1 cellular context compared by ENCODE assay signal in the genomic region with DNA sequence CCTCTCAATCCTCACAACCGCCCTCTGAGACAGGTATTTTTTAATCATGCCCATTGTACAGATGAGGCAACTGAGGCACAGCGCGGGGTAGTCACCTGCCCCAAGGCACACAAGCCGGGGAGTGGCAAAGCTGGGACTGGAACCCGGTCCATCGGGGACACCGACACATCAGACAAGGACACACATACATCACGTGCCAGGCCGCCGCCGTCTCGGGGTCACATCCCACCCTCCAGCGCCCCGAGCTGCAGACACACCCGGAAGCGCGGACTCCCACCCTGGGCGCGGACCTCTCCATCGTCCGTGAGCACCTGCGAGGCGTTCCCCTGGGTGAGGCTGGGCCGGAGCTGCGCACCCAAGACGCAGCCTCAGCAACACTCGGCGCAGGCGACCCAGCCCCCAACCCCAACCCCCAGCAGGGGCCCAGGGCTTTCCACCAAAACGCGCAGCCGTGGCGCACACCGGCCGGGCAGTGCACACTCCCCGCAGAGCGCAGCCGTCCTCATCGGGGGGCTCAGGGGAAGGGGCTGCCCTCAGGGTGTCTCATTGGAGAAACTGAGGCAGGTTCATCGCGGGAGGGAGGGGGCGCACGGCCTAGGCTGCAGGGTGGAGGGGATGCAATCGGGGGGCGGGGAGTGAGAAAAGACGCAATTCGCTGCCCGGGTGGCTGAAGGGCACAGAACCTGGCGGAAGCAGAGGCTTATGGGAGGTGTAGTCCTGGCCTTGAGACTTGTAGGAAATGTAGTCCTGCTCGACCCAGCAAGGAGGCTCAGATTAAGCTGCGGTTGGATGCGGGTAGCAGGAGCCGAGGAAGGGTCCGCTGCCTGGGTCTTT.
A peak's percentile ranks its signal among the peaks of the same experiment; 100 is the strongest.
TF ChIP-seq lines count a peak whose summit lies in the region.

No MANE protein-coding gene starts in this region.

TF ChIP-seq in K562, 482 proteins besides CTCF, POLR2A, EP300 and RAD21 (continued from another document and continues in another):
- TF ChIP-seq ZBTB1 (CRISPR knock-in tag; IDR thresholded peaks at IDR 0.05; ENCODE audit: borderline replicate concordance, low read depth), result no peak
- TF ChIP-seq, protein P1, sequence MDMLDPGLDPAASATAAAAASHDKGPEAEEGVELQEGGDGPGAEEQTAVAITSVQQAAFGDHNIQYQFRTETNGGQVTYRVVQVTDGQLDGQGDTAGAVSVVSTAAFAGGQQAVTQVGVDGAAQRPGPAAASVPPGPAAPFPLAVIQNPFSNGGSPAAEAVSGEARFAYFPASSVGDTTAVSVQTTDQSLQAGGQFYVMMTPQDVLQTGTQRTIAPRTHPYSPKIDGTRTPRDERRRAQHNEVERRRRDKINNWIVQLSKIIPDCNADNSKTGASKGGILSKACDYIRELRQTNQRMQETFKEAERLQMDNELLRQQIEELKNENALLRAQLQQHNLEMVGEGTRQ (CRISPR knock-in tag; IDR thresholded peaks at IDR 0.05), result peak; percentile 32; the same call in 1 of the 2 replicates
- TF ChIP-seq ZFP36 (IDR thresholded peaks at IDR 0.05; ENCODE audit: low read depth, low read length, partially characterized antibody), result no peak
- TF ChIP-seq HNRNPUL1 (IDR thresholded peaks at IDR 0.05; ENCODE audit: low read length), result no peak
- TF ChIP-seq, protein P2, sequence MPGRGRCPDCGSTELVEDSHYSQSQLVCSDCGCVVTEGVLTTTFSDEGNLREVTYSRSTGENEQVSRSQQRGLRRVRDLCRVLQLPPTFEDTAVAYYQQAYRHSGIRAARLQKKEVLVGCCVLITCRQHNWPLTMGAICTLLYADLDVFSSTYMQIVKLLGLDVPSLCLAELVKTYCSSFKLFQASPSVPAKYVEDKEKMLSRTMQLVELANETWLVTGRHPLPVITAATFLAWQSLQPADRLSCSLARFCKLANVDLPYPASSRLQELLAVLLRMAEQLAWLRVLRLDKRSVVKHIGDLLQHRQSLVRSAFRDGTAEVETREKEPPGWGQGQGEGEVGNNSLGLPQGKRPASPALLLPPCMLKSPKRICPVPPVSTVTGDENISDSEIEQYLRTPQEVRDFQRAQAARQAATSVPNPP (IDR thresholded peaks at IDR 0.05; ENCODE audit: borderline replicate concordance, insufficient read depth, insufficient read length), result no peak
- no peak for TF ChIP-seq KAT7 (CRISPR knock-in tag; IDR thresholded peaks at IDR 0.05; ENCODE audit: borderline replicate concordance)
- TF ChIP-seq MAZ (CRISPR knock-in tag; conservative IDR thresholded peaks at IDR 0.05 in 1 of 2, IDR thresholded peaks at IDR 0.05 in 1 of 2), result peak in 1 of 2 experiments; percentile 53; a peak in 1 of 4 replicates
- no peak for TF ChIP-seq ZNF274 (IDR thresholded peaks at IDR 0.05; ENCODE audit: borderline replicate concordance, low read depth, low read length)
- no peak for TF ChIP-seq PRPF4 (IDR thresholded peaks at IDR 0.05; ENCODE audit: insufficient read depth, low read depth, low read length, poor library complexity, severe bottlenecking)
- no peak for TF ChIP-seq DPF2 (IDR thresholded peaks at IDR 0.05)
- TF ChIP-seq LEF1 (IDR thresholded peaks at IDR 0.05), result no peak
- TF ChIP-seq FOS (IDR thresholded peaks at IDR 0.05; ENCODE audit: extremely low read depth, insufficient read length), result no peak
- no peak for TF ChIP-seq HOXB6 (CRISPR knock-in tag; IDR thresholded peaks at IDR 0.05; ENCODE audit: borderline replicate concordance)
- TF ChIP-seq HDAC1 (IDR thresholded peaks at IDR 0.05), result 0 out of 4 replicates have a peak, but pooled peaks of 1 of the 2 experiments have one; percentile 48
- no peak for TF ChIP-seq TCF7 (IDR thresholded peaks at IDR 0.05; ENCODE audit: borderline replicate concordance)
- no peak for TF ChIP-seq ZNF347 (CRISPR knock-in tag; IDR thresholded peaks at IDR 0.05; ENCODE audit: low read depth)
- TF ChIP-seq COPS2 (conservative IDR thresholded peaks at IDR 0.05), result no peak
- TF ChIP-seq, protein P3, sequence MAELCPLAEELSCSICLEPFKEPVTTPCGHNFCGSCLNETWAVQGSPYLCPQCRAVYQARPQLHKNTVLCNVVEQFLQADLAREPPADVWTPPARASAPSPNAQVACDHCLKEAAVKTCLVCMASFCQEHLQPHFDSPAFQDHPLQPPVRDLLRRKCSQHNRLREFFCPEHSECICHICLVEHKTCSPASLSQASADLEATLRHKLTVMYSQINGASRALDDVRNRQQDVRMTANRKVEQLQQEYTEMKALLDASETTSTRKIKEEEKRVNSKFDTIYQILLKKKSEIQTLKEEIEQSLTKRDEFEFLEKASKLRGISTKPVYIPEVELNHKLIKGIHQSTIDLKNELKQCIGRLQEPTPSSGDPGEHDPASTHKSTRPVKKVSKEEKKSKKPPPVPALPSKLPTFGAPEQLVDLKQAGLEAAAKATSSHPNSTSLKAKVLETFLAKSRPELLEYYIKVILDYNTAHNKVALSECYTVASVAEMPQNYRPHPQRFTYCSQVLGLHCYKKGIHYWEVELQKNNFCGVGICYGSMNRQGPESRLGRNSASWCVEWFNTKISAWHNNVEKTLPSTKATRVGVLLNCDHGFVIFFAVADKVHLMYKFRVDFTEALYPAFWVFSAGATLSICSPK (IDR thresholded peaks at IDR 0.05; ENCODE audit: borderline replicate concordance), result no peak
- no peak for TF ChIP-seq MXI1 (IDR thresholded peaks at IDR 0.05; ENCODE audit: low read depth, low read length)
- TF ChIP-seq, protein P4, sequence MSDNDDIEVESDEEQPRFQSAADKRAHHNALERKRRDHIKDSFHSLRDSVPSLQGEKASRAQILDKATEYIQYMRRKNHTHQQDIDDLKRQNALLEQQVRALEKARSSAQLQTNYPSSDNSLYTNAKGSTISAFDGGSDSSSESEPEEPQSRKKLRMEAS (CRISPR knock-in tag; IDR thresholded peaks at IDR 0.05), result no peak
- TF ChIP-seq, protein P5, sequence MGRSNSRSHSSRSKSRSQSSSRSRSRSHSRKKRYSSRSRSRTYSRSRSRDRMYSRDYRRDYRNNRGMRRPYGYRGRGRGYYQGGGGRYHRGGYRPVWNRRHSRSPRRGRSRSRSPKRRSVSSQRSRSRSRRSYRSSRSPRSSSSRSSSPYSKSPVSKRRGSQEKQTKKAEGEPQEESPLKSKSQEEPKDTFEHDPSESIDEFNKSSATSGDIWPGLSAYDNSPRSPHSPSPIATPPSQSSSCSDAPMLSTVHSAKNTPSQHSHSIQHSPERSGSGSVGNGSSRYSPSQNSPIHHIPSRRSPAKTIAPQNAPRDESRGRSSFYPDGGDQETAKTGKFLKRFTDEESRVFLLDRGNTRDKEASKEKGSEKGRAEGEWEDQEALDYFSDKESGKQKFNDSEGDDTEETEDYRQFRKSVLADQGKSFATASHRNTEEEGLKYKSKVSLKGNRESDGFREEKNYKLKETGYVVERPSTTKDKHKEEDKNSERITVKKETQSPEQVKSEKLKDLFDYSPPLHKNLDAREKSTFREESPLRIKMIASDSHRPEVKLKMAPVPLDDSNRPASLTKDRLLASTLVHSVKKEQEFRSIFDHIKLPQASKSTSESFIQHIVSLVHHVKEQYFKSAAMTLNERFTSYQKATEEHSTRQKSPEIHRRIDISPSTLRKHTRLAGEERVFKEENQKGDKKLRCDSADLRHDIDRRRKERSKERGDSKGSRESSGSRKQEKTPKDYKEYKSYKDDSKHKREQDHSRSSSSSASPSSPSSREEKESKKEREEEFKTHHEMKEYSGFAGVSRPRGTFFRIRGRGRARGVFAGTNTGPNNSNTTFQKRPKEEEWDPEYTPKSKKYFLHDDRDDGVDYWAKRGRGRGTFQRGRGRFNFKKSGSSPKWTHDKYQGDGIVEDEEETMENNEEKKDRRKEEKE (IDR thresholded peaks at IDR 0.05; ENCODE audit: borderline replicate concordance in 1 of 2, control insufficient read depth in 1 of 2, low read depth in 2 of 2, low read length in 1 of 2), result no peak
- no peak for TF ChIP-seq MIER1 (IDR thresholded peaks at IDR 0.05; ENCODE audit: low read depth)
- TF ChIP-seq, protein P6, sequence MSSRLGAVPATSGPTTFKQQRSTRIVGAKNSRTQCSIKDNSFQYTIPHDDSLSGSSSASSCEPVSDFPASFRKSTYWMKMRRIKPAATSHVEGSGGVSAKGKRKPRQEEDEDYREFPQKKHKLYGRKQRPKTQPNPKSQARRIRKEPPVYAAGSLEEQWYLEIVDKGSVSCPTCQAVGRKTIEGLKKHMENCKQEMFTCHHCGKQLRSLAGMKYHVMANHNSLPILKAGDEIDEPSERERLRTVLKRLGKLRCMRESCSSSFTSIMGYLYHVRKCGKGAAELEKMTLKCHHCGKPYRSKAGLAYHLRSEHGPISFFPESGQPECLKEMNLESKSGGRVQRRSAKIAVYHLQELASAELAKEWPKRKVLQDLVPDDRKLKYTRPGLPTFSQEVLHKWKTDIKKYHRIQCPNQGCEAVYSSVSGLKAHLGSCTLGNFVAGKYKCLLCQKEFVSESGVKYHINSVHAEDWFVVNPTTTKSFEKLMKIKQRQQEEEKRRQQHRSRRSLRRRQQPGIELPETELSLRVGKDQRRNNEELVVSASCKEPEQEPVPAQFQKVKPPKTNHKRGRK (tag; IDR thresholded peaks at IDR 0.05), result no peak
- TF ChIP-seq, protein P7, sequence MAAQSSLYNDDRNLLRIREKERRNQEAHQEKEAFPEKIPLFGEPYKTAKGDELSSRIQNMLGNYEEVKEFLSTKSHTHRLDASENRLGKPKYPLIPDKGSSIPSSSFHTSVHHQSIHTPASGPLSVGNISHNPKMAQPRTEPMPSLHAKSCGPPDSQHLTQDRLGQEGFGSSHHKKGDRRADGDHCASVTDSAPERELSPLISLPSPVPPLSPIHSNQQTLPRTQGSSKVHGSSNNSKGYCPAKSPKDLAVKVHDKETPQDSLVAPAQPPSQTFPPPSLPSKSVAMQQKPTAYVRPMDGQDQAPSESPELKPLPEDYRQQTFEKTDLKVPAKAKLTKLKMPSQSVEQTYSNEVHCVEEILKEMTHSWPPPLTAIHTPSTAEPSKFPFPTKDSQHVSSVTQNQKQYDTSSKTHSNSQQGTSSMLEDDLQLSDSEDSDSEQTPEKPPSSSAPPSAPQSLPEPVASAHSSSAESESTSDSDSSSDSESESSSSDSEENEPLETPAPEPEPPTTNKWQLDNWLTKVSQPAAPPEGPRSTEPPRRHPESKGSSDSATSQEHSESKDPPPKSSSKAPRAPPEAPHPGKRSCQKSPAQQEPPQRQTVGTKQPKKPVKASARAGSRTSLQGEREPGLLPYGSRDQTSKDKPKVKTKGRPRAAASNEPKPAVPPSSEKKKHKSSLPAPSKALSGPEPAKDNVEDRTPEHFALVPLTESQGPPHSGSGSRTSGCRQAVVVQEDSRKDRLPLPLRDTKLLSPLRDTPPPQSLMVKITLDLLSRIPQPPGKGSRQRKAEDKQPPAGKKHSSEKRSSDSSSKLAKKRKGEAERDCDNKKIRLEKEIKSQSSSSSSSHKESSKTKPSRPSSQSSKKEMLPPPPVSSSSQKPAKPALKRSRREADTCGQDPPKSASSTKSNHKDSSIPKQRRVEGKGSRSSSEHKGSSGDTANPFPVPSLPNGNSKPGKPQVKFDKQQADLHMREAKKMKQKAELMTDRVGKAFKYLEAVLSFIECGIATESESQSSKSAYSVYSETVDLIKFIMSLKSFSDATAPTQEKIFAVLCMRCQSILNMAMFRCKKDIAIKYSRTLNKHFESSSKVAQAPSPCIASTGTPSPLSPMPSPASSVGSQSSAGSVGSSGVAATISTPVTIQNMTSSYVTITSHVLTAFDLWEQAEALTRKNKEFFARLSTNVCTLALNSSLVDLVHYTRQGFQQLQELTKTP (IDR thresholded peaks at IDR 0.05; ENCODE audit: low read depth in 1 of 2, partially characterized antibody in 2 of 2), result peak in 1 of 2 experiments; percentile 96
- TF ChIP-seq NFIC (IDR thresholded peaks at IDR 0.05), result no peak
- TF ChIP-seq SMARCA5 (IDR thresholded peaks at IDR 0.05), result peak; percentile 88; the same call in 1 of the 2 replicates
- TF ChIP-seq ZNF668 (CRISPR knock-in tag; IDR thresholded peaks at IDR 0.05), result no peak
- no peak for TF ChIP-seq NCOA2 (IDR thresholded peaks at IDR 0.05; ENCODE audit: partially characterized antibody in 2 of 2)
- no peak for TF ChIP-seq ZEB2 (IDR thresholded peaks at IDR 0.05)
- no peak for TF ChIP-seq TCFL5 (CRISPR knock-in tag; conservative IDR thresholded peaks at IDR 0.05)
- TF ChIP-seq ADNP (tag; IDR thresholded peaks at IDR 0.05), result peak; percentile 91
- no peak for TF ChIP-seq CAMTA2 (CRISPR knock-in tag; conservative IDR thresholded peaks at IDR 0.05)
- no peak for TF ChIP-seq BACH1 (tag; IDR thresholded peaks at IDR 0.05)
- TF ChIP-seq, protein P8, sequence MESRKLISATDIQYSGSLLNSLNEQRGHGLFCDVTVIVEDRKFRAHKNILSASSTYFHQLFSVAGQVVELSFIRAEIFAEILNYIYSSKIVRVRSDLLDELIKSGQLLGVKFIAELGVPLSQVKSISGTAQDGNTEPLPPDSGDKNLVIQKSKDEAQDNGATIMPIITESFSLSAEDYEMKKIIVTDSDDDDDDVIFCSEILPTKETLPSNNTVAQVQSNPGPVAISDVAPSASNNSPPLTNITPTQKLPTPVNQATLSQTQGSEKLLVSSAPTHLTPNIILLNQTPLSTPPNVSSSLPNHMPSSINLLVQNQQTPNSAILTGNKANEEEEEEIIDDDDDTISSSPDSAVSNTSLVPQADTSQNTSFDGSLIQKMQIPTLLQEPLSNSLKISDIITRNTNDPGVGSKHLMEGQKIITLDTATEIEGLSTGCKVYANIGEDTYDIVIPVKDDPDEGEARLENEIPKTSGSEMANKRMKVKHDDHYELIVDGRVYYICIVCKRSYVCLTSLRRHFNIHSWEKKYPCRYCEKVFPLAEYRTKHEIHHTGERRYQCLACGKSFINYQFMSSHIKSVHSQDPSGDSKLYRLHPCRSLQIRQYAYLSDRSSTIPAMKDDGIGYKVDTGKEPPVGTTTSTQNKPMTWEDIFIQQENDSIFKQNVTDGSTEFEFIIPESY (CRISPR knock-in tag; IDR thresholded peaks at IDR 0.05), result no peak
- TF ChIP-seq, protein P9, sequence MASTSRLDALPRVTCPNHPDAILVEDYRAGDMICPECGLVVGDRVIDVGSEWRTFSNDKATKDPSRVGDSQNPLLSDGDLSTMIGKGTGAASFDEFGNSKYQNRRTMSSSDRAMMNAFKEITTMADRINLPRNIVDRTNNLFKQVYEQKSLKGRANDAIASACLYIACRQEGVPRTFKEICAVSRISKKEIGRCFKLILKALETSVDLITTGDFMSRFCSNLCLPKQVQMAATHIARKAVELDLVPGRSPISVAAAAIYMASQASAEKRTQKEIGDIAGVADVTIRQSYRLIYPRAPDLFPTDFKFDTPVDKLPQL (IDR thresholded peaks at IDR 0.05; ENCODE audit: extremely low read depth, insufficient read length), result no peak
- peak; percentile 80 for TF ChIP-seq ELF1 (tag; IDR thresholded peaks at IDR 0.05)
- TF ChIP-seq, protein P10, sequence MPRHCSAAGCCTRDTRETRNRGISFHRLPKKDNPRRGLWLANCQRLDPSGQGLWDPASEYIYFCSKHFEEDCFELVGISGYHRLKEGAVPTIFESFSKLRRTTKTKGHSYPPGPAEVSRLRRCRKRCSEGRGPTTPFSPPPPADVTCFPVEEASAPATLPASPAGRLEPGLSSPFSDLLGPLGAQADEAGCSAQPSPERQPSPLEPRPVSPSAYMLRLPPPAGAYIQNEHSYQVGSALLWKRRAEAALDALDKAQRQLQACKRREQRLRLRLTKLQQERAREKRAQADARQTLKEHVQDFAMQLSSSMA (CRISPR knock-in tag; IDR thresholded peaks at IDR 0.05), result no peak
- no peak for TF ChIP-seq E2F3 (CRISPR knock-in tag; IDR thresholded peaks at IDR 0.05)
- TF ChIP-seq MEF2A (IDR thresholded peaks at IDR 0.05; ENCODE audit: control insufficient read depth, low read depth, low read length), result no peak
